Comparison of ENCODE assay signal across 15 cellular contexts in the genomic region with DNA sequence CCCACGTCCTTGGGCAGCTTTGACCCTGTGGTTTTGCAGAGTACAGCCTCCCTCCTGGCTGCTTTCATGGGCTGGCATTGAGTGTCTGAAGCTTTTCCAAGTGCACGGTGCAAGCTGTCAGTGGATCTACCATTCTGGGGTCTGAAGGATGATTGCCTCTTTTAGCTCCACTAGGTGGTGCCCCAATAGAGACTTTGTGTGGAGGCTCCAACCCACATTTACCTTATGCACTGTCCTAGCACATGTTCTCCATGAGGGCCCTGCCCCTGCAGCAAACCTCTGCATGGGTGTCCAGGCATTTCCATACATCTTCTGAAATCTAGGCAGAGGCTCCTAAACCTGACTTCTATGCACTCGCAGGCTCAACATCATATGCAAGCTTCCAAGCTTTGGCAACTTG.
DNase-seq lines count a peak whose midpoint lies in the region; ATAC-seq, FAIRE-seq and TF ChIP-seq lines count a peak whose summit lies in the region.
"Had no signal": no experiment of that assay in that cellular context is flagged by ENCODE, and none has a peak within 500 bp of the region (broad histone marks: within the 10 kb centered on the region; RNA-seq: fewer than 3 reads in every experiment).

No MANE protein-coding gene starts in this region.

- DNase-seq in AG09309 (ENCODE audit: low read depth) (no peak), H54 (ENCODE audit: insufficient read length, low spot score) (no peak), OCI-M1 (lab: John Stamatoyannopoulos, UW) (peak; percentile 41), endothelial cell (ENCODE audit: low spot score) (no peak), kidney (no peak)
- DNase-seq in activated naive CD4-positive, alpha-beta T cell treated with anti-CD3 and anti-CD28 coated beads, Interleukin-2, amount 10 ng/mL, durations not matched to agents 7 days and 5 days = no peak
- DNase-seq: activated naive CD8-positive, alpha-beta T cell treated with anti-CD3 and anti-CD28 coated beads for 36 hours; CD8-positive, alpha-beta T cell; hypothalamus; NCI-H2107; transverse colon had no signal

- H3K27ac Mint-ChIP-seq in endothelial cell (ENCODE audit: unreplicated experiment) = no peak overlapping the region
- no peak overlapping the region for H3K27ac Mint-ChIP-seq in activated naive CD4-positive, alpha-beta T cell treated with anti-CD3 and anti-CD28 coated beads, Interleukin-2, amount 10 ng/mL, durations not matched to agents 7 days and 5 days
- H3K27ac Mint-ChIP-seq: activated naive CD8-positive, alpha-beta T cell treated with anti-CD3 and anti-CD28 coated beads for 36 hours; CD8-positive, alpha-beta T cell had no signal

- no peaks in the 10 kb centered on the region for H3K36me3 ChIP-seq in kidney (ENCODE audit: control insufficient read depth in 1 of 2, insufficient read depth in 2 of 2, low read length in 2 of 2)
- H3K36me3 ChIP-seq: transverse colon had no signal

- ATAC-seq in GM21737 (IDR thresholded peaks at IDR 0.05; ENCODE audit: unreplicated experiment) (no peak), GM18868 (IDR thresholded peaks at IDR 0.05; ENCODE audit: unreplicated experiment) (no peak)
- ATAC-seq: CD8-positive, alpha-beta T cell had no signal

- TF ChIP-seq CTCF in AG09309 (IDR thresholded peaks at IDR 0.05; ENCODE audit: control insufficient read depth, insufficient read depth, low read depth, low read length, missing control alignments) = peak; percentile 18
- TF ChIP-seq CTCF in endothelial cell (IDR thresholded peaks at IDR 0.05; ENCODE audit: unreplicated experiment) = peak; percentile 13
- no peak for TF ChIP-seq CTCF in kidney (IDR thresholded peaks at IDR 0.05; ENCODE audit: borderline replicate concordance, extremely low read depth, insufficient read depth)

- CTCF ChIA-PET in activated naive CD4-positive, alpha-beta T cell treated with anti-CD3 and anti-CD28 coated beads, Interleukin-2, amount 10 ng/mL, durations not matched to agents 7 days and 5 days (lab: Charles Lee) = no interaction called here

- FAIRE-seq in H54 (lab: Jason Lieb, UNC) (peak; percentile 30), kidney (lab: Jason Lieb, UNC) (no peak)
- FAIRE-seq: GM12891 had no signal

- H3K9me3 Mint-ChIP-seq in endothelial cell (ENCODE audit: unreplicated experiment) = no peaks in the 10 kb centered on the region
- H3K9me3 Mint-ChIP-seq in activated naive CD4-positive, alpha-beta T cell treated with anti-CD3 and anti-CD28 coated beads, Interleukin-2, amount 10 ng/mL, durations not matched to agents 7 days and 5 days = peaks cover 31% of the 10 kb centered on the region

- H3K4me1 ChIP-seq in kidney (ENCODE audit: control insufficient read depth in 1 of 2, insufficient read depth in 1 of 2, low read depth in 1 of 2, low read length in 2 of 2) = no peaks in the 10 kb centered on the region
- H3K4me1 ChIP-seq: transverse colon had no signal

- no peak overlapping the region for H3K9ac ChIP-seq in kidney (ENCODE audit: low read length in 2 of 2)

- intact Hi-C loops in kidney (cut with DNase I) = no loop called here

- H3K36me3 Mint-ChIP-seq in endothelial cell (ENCODE audit: low read depth, unreplicated experiment) = no peaks in the 10 kb centered on the region
- no peaks in the 10 kb centered on the region for H3K36me3 Mint-ChIP-seq in activated naive CD4-positive, alpha-beta T cell treated with anti-CD3 and anti-CD28 coated beads, Interleukin-2, amount 10 ng/mL, durations not matched to agents 7 days and 5 days
- H3K36me3 Mint-ChIP-seq: activated naive CD8-positive, alpha-beta T cell treated with anti-CD3 and anti-CD28 coated beads for 36 hours; CD8-positive, alpha-beta T cell had no signal

- no peaks in the 10 kb centered on the region for H3K4me1 Mint-ChIP-seq in endothelial cell (ENCODE audit: unreplicated experiment)
- H3K4me1 Mint-ChIP-seq in activated naive CD4-positive, alpha-beta T cell treated with anti-CD3 and anti-CD28 coated beads, Interleukin-2, amount 10 ng/mL, durations not matched to agents 7 days and 5 days = no peaks in the 10 kb centered on the region
- H3K4me1 Mint-ChIP-seq: activated naive CD8-positive, alpha-beta T cell treated with anti-CD3 and anti-CD28 coated beads for 36 hours had no signal

- TF ChIP-seq POLR2A in H54 (IDR thresholded peaks at IDR 0.05; ENCODE audit: low read depth, low read length) = no peak

- H3K27me3 Mint-ChIP-seq in endothelial cell (ENCODE audit: unreplicated experiment) = no peaks in the 10 kb centered on the region
- no peaks in the 10 kb centered on the region for H3K27me3 Mint-ChIP-seq in activated naive CD4-positive, alpha-beta T cell treated with anti-CD3 and anti-CD28 coated beads, Interleukin-2, amount 10 ng/mL, durations not matched to agents 7 days and 5 days
- H3K27me3 Mint-ChIP-seq: activated naive CD8-positive, alpha-beta T cell treated with anti-CD3 and anti-CD28 coated beads for 36 hours had no signal

- H3K4me3 ChIP-seq in AG09309 (ENCODE audit: control insufficient read depth, low read depth, low read length) = no peak overlapping the region
- no peak overlapping the region for H3K4me3 ChIP-seq in kidney (ENCODE audit: low read length in 2 of 2)
- H3K4me3 ChIP-seq: transverse colon had no signal

- no peaks in the 10 kb centered on the region for H3K9me3 ChIP-seq in kidney (ENCODE audit: control insufficient read depth in 1 of 2, low read length in 2 of 2)
- H3K9me3 ChIP-seq: transverse colon had no signal

- H3K4me3 Mint-ChIP-seq in endothelial cell (ENCODE audit: unreplicated experiment) = no peak overlapping the region
- no peak overlapping the region for H3K4me3 Mint-ChIP-seq in activated naive CD4-positive, alpha-beta T cell treated with anti-CD3 and anti-CD28 coated beads, Interleukin-2, amount 10 ng/mL, durations not matched to agents 7 days and 5 days
- H3K4me3 Mint-ChIP-seq: activated naive CD8-positive, alpha-beta T cell treated with anti-CD3 and anti-CD28 coated beads for 36 hours; CD8-positive, alpha-beta T cell had no signal

- H3K27ac ChIP-seq in kidney (ENCODE audit: low read depth in 2 of 2, low read length in 2 of 2) = no peak overlapping the region
- H3K27ac ChIP-seq: HL-60, transverse colon had no signal
